ENCODE assay signal across 2 cellular contexts in genomic region chr2:26692814-26693286, GRCh38.
A peak's percentile ranks its signal among the peaks of the same experiment; 100 is the strongest.
TF ChIP-seq lines count a peak whose summit lies in the region.

No MANE protein-coding gene starts in this region.

TF ChIP-seq in H1, 55 proteins besides CTCF, POLR2A, EP300 and RAD21:
- TF ChIP-seq KDM4A (IDR thresholded peaks at IDR 0.05; ENCODE audit: low read depth, low read length, severe bottlenecking) (peak; percentile 42), ATF3 (IDR thresholded peaks at IDR 0.05; ENCODE audit: insufficient read depth, low read depth, low read length) (no peak), MAFK (IDR thresholded peaks at IDR 0.05; ENCODE audit: low read depth, low read length) (no peak), TBP (IDR thresholded peaks at IDR 0.05; ENCODE audit: low read depth, low read length) (peak; percentile 48; the same call in 1 of the 2 replicates), CHD7 (IDR thresholded peaks at IDR 0.05; ENCODE audit: insufficient replicate concordance, low read length) (no peak), E2F6 (IDR thresholded peaks at IDR 0.05) (peak; percentile 90), MAX (IDR thresholded peaks at IDR 0.05) (peak; percentile 86), ASH2L (IDR thresholded peaks at IDR 0.05; ENCODE audit: low read length) (peak; percentile 40)
TF ChIP-seq in H1: peak in this region for 5.

TF ChIP-seq in neural cell, 6 proteins besides CTCF, POLR2A, EP300 and RAD21:
- peak; percentile 48 for TF ChIP-seq POLR2AphosphoS5 (IDR thresholded peaks at IDR 0.05)
- no peak for TF ChIP-seq EZH2 (IDR thresholded peaks at IDR 0.05; ENCODE audit: borderline replicate concordance, insufficient read depth, low read length, poor library complexity, severe bottlenecking)
- no peak for TF ChIP-seq SMC3 (conservative IDR thresholded peaks at IDR 0.05; ENCODE audit: poor library complexity)
- TF ChIP-seq TAF1 (IDR thresholded peaks at IDR 0.05; ENCODE audit: low read depth): peak; percentile 28
- peak; percentile 60 for TF ChIP-seq MXI1 (conservative IDR thresholded peaks at IDR 0.05; ENCODE audit: poor library complexity, severe bottlenecking)
- peak; percentile 40 for TF ChIP-seq REST (IDR thresholded peaks at IDR 0.05; ENCODE audit: borderline replicate concordance)
